ENCODE assay signal across 12 cellular contexts in the genomic region with DNA sequence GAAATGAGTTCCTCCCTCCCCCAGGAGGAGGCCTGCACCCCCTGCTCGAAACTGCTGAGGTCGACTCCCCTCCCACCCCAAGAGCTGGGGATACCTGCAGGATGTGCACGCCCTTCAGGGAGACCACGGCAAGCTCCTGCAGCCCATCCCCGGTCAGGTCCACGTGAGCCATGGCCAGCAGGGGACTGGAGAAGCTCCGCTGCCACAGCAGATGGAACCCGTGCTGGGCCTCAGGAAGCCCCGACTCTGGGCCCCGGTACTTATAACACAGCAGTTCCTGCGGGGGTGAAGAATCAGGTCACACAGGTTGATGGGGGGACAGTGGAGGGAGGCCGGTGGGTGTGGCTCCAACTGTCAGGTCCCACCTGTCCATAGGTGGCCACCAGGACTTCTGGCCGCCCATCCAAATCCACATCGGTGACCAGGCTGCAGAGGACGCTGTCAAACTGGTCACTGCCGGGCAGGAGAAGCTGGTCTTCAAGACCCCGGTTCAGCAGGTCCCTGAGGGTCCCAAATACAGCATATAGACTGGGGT. TPM values are rescaled to one million over a fixed set of nuclear protein-coding genes. Genes with fewer than 3 reads are reported as not detected.
"Had no signal": no experiment of that assay in that cellular context is flagged by ENCODE, and none has a peak within 500 bp of the region (broad histone marks: within the 10 kb centered on the region; RNA-seq: fewer than 3 reads in every experiment).

No MANE protein-coding gene starts in this region.

- H3K27ac ChIP-seq: HL-60, KMS-11 had no signal

- H3K9me3 ChIP-seq: HAP-1 had no signal

- ATAC-seq: GM23338, HCT116, HepG2 had no signal

- DNase-seq: HFFc6, KBM-7 had no signal

- FAIRE-seq: H1, H54, HepG2 had no signal

- H3K36me3 ChIP-seq: HAP-1 had no signal

- H3K4me1 ChIP-seq: HAP-1 had no signal

- H3K4me3 ChIP-seq: GM23338, HAP-1 had no signal

RNA-seq across cellular contexts. Expression of gene SLC8A2, which starts 4.8 kb away (rescaled TPM):
- total RNA-seq: HFFc6, HT1080 had no signal
- polyA plus RNA-seq: HepG2, IgD-negative memory B cell had no signal

RNA-seq across cellular contexts. Expression of gene MEIS3, which starts 57.2 kb away (rescaled TPM):
- polyA plus RNA-seq: IgD-negative memory B cell had no signal
